In genomic region chr10:80493482-80494021, GRCh38 we compare ENCODE assay signal across 8 cellular contexts. TPM values are rescaled to one million over a fixed set of nuclear protein-coding genes. Genes with fewer than 3 reads are reported as not detected.
DNase-seq lines count a peak whose midpoint lies in the region; ATAC-seq and TF ChIP-seq lines count a peak whose summit lies in the region.

No MANE protein-coding gene starts in this region.

- TF ChIP-seq CTCF in transverse colon (IDR thresholded peaks at IDR 0.05) (no peak), omental fat pad (IDR thresholded peaks at IDR 0.05) (no peak)

- TF ChIP-seq EP300 in transverse colon (IDR thresholded peaks at IDR 0.05; ENCODE audit: low read depth) = no peak

- H3K4me1 Mint-ChIP-seq in T-helper 17 cell = peaks cover 87% of the 10 kb centered on the region

- H3K27me3 ChIP-seq in transverse colon = no peaks in the 10 kb centered on the region

- peaks cover 0 to 6% (median 0%) of the 10 kb centered on the region in 4 donors for H3K36me3 ChIP-seq in transverse colon

- peaks cover 21 to 79% (median 33%) of the 10 kb centered on the region in 4 donors for H3K4me1 ChIP-seq in transverse colon

- DNase-seq in NOMO-1 treated with DMSO at 0.1 percent for 48 hours (lab: John Stamatoyannopoulos, UW; ENCODE audit: unreplicated experiment) = peak; percentile 11
- no peak for DNase-seq in NOMO-1 treated with dmso at 0.1 percent for 144 hours (lab: John Stamatoyannopoulos, UW; ENCODE audit: unreplicated experiment)
- DNase-seq in T-helper 17 cell = no peak
- DNase-seq in Right ventricle myocardium superior = no peak
- DNase-seq in transverse colon = no peak
- DNase-seq in omental fat pad (ENCODE audit: low spot score) = no peak
- DNase-seq in NCI-H187 treated with DMSO at 0.1 percent for 48 hours (lab: John Stamatoyannopoulos, UW) = no peak

- intact Hi-C loops in Right ventricle myocardium superior (cut with DNase I) = no loop called here
- intact Hi-C loops in transverse colon (cut with DNase I; ENCODE audit: low total_unique reads) = loop anchor here (2.0 kb wide), 1 partner anchor 29 kb away; no protein-coding TSS in a partner anchor

- ATAC-seq in HG02798 (IDR thresholded peaks at IDR 0.05; ENCODE audit: poor library complexity, unreplicated experiment) (peak; percentile 46), T-helper 17 cell (peak; percentile 73), Right ventricle myocardium superior (ENCODE audit: poor library complexity) (peak; percentile 29), omental fat pad (ENCODE audit: low FRiP score) (no peak)

- H3K27ac Mint-ChIP-seq in T-helper 17 cell = peak overlapping the region; percentile 93

- H3K27ac ChIP-seq in transverse colon = peak overlapping the region; percentile 6 to 58 (median 51)

- H3K27me3 Mint-ChIP-seq in T-helper 17 cell = no peaks in the 10 kb centered on the region

- 26 to 48% methylated on average over 2 to 3 of the region's 4 CpGs for WGBS in transverse colon (ENCODE audit: low coverage in 1 of 2), 2 donors

- peaks cover 24% of the 10 kb centered on the region for H3K36me3 Mint-ChIP-seq in T-helper 17 cell (ENCODE audit: low read depth)

- no peaks in the 10 kb centered on the region for H3K9me3 ChIP-seq in T-helper 17 cell (ENCODE audit: control insufficient read depth, low read length, poor library complexity, severe bottlenecking)
- no peaks in the 10 kb centered on the region for H3K9me3 ChIP-seq in transverse colon

- TF ChIP-seq POLR2A in transverse colon (IDR thresholded peaks at IDR 0.05) = no peak

- no peak overlapping the region for H3K4me3 ChIP-seq in transverse colon

- in situ Hi-C loops in transverse colon (cut with MboI; ENCODE audit: low pct_ligation_motif_present in 1 of 4, low pct_unique_long_range_greater_than_20kb in 1 of 4, low sequenced_read_pairs in 3 of 4) = no loop called here

- H3K4me3 Mint-ChIP-seq in T-helper 17 cell = peak overlapping the region; percentile 87

RNA-seq across cellular contexts. Expression of gene TSPAN14, which starts 39.4 kb away (rescaled TPM):
- total RNA-seq in T-helper 17 cell = 100 to 1,000 TPM; 118 to 139 TPM
- total RNA-seq in Right ventricle myocardium superior = 36.6 TPM
- 10 to 100 TPM; 18.9 to 72.9 (median 55.8) TPM for total RNA-seq in transverse colon
- 100 to 1,000 TPM in 2 of 4 donors, 10 to 100 TPM in 2; 42.4 to 114 (median 91.6) TPM for total RNA-seq in omental fat pad

RNA-seq across cellular contexts. Expression of gene SH2D4B, which starts 44.1 kb away (rescaled TPM):
- total RNA-seq in T-helper 17 cell (under 1 TPM; 0.18 to 0.30 TPM), Right ventricle myocardium superior (not detected), transverse colon (under 1 TPM in 1 of 4 donors, not detected in 3; 0.32 TPM), omental fat pad (under 1 TPM in 1 of 4 donors, not detected in 3; 0.13 TPM)
